8 cellular contexts compared by ENCODE assay signal in genomic region chr9:133701981-133702797, GRCh38. TPM values are rescaled to one million over a fixed set of nuclear protein-coding genes. Genes with fewer than 3 reads are reported as not detected.
A peak's percentile ranks its signal among the peaks of the same experiment; 100 is the strongest.
DNase-seq lines count a peak whose midpoint lies in the region; ATAC-seq lines count a peak whose summit lies in the region.

No MANE protein-coding gene starts in this region.

- peaks cover 0 to 2% of the 10 kb centered on the region in 2 donors for H3K36me3 Mint-ChIP-seq in activated T-cell treated with anti-CD3 and anti-CD28 coated beads, Interleukin-2, amount 50 U/mL, for 72 hours (ENCODE audit: insufficient read depth in 2 of 2)

- DNase-seq in NCI-H2171 treated with DMSO at 0.1 percent for 48 hours (lab: John Stamatoyannopoulos, UW) = peak; percentile 79
- peak; percentile 73 to 76 for DNase-seq in activated T-cell treated with anti-CD3 and anti-CD28 coated beads, Interleukin-2, amount 50 U/mL, for 72 hours
- peak; percentile 46 for DNase-seq in left ventricle myocardium superior
- peak in 3 of 4 experiments; percentile 36 to 69 (median 56) for DNase-seq in stimulated activated CD4-positive, alpha-beta T cell treated with anti-CD3 and anti-CD28 coated beads, Interleukin-1b, Interleukin-23, amount 100 ng/mL, for 24 hours (ENCODE audit: low read depth in 4 of 4, low spot score in 1 of 4)

- H3K4me1 Mint-ChIP-seq in activated T-cell treated with anti-CD3 and anti-CD28 coated beads, Interleukin-2, amount 50 U/mL, for 72 hours (ENCODE audit: low read depth) = peaks cover 51% of the 10 kb centered on the region

- intact Hi-C loops in left ventricle myocardium superior (cut with micrococcal nuclease) = no loop called here

- ATAC-seq in activated T-cell treated with anti-CD3 and anti-CD28 coated beads, Interleukin-2, amount 50 U/mL, for 72 hours (replicated peaks in 1 of 2) = peak; percentile 88 to 90
- peak; percentile 54 for ATAC-seq in left ventricle myocardium superior
- no peak for ATAC-seq in HG03442 (IDR thresholded peaks at IDR 0.05; ENCODE audit: unreplicated experiment)
- ATAC-seq in HG02981 (IDR thresholded peaks at IDR 0.05; ENCODE audit: unreplicated experiment) = no peak
- no peak for ATAC-seq in HG02885 (IDR thresholded peaks at IDR 0.05; ENCODE audit: poor library complexity, unreplicated experiment)
- no peak for ATAC-seq in GM19395 (IDR thresholded peaks at IDR 0.05; ENCODE audit: unreplicated experiment)

- no peaks in the 10 kb centered on the region for H3K27me3 Mint-ChIP-seq in activated T-cell treated with anti-CD3 and anti-CD28 coated beads, Interleukin-2, amount 50 U/mL, for 72 hours (ENCODE audit: low read depth)

- H3K27ac Mint-ChIP-seq in activated T-cell treated with anti-CD3 and anti-CD28 coated beads, Interleukin-2, amount 50 U/mL, for 72 hours = peak overlapping the region; percentile 79

- H3K9me3 Mint-ChIP-seq in activated T-cell treated with anti-CD3 and anti-CD28 coated beads, Interleukin-2, amount 50 U/mL, for 72 hours = no peaks in the 10 kb centered on the region

- H3K4me3 Mint-ChIP-seq in activated T-cell treated with anti-CD3 and anti-CD28 coated beads, Interleukin-2, amount 50 U/mL, for 72 hours = peak overlapping the region; percentile 89 to 90

RNA-seq across cellular contexts. Expression of gene SARDH, which starts 36.0 kb away (rescaled TPM):
- 1 to 10 TPM; 1.6 to 4.7 TPM for total RNA-seq in activated T-cell treated with anti-CD3 and anti-CD28 coated beads, Interleukin-2, amount 50 U/mL, for 72 hours
- 0.64 TPM for total RNA-seq in left ventricle myocardium superior

Comparison
In these comparisons a context has a peak if more than half of its experiments do, and no peak if none do; other contexts are left out.
1. ATAC-seq: peak in activated T-cell treated with anti-CD3 and anti-CD28 coated beads, Interleukin-2, amount 50 U/mL, for 72 hours (2 of 2) and left ventricle myocardium superior (single experiment); none in HG03442 (single experiment), HG02981 (single experiment), HG02885 (single experiment) and GM19395 (single experiment).
2. Peak in every context shown above with its lines, with median percentiles within 50 percentile points of each other: DNase-seq.